Comparison of ENCODE assay signal across 11 cellular contexts in the genomic region with DNA sequence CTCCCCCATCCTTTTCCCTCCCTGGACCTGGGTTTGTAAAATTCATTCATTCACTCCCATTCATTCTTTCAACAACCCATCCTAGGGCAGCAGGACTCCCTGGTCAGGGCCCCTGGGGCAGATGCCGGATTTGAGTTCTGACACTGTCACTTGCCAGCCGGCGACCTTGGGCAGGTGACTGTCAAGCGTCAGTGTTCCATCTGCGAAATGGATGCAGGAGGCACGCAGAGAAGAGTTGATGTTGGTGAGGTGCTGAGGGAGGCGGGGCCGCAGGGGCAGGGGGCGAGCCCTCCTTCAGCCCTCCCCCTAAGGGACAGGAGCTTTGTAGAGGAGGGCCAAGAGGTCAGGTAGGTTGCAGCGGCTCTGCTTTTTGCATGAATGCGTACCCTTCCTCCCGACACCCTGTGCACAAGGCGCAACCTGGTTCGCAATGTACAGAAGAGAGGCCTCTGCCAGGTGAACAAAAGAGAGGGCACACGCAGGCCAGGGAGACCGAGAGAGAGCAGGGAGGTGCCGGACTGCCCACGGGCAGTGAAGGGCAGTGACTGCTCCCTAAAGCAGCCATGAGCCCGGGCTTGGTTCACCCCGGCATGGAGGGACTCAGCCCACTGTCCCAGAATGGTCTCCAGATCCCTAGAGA.
DNase-seq lines count a peak whose midpoint lies in the region; ATAC-seq, FAIRE-seq and TF ChIP-seq lines count a peak whose summit lies in the region.
"Had no signal": no experiment of that assay in that cellular context is flagged by ENCODE, and none has a peak within 500 bp of the region (broad histone marks: within the 10 kb centered on the region; RNA-seq: fewer than 3 reads in every experiment).

No MANE protein-coding gene starts in this region.

- POLR2A ChIA-PET in A549 (lab: Yijun Ruan, JAX) (no interaction called here), GM12878 (lab: Charles Lee) (no interaction called here), RWPE1 (lab: Yijun Ruan, JAX; ENCODE audit: low non-redundant PET) (no interaction called here)

- CTCF ChIA-PET in A549 (lab: Yijun Ruan, JAX) (interaction anchor here (0.6 to 4.6 kb wide), 24 partner anchors 8 to 376 kb away, joined by 3 to 24 read pairs (median 4); no protein-coding TSS in a partner anchor), GM12878 (lab: Yijun Ruan, JAX) (interaction anchor here (0.7 to 1.0 kb wide), 4 partner anchors 59 to 634 kb away, joined by 3 to 4 read pairs (median 3); no protein-coding TSS in a partner anchor), RWPE1 (lab: Yijun Ruan, JAX) (interaction anchor here (0.6 to 1.0 kb wide), 2 partner anchors 19 to 21 kb away, joined by 5 to 7 read pairs; no protein-coding TSS in a partner anchor)

- no peaks in the 10 kb centered on the region for H4K20me1 ChIP-seq in GM12878 (ENCODE audit: control insufficient read depth, insufficient read depth)

- no peak overlapping the region for H3K9ac ChIP-seq in GM12878 (ENCODE audit: control insufficient read depth, insufficient read depth, low read length)

- no peak for TF ChIP-seq POLR2A in A549 (IDR thresholded peaks at IDR 0.05; ENCODE audit: low read length)
- TF ChIP-seq POLR2A in H54 (IDR thresholded peaks at IDR 0.05; ENCODE audit: low read depth, low read length) = no peak
- no peak for TF ChIP-seq POLR2A in GM12878 (IDR thresholded peaks at IDR 0.05; ENCODE audit: low read depth, low read length)

- ATAC-seq in A549 (peak; percentile 48 to 59), GM12878 (peak; percentile 21), lower lobe of right lung (peak in 1 of 2 donors; percentile 35)

- RAD21 ChIA-PET in GM12878 (lab: Charles Lee; ENCODE audit: unreplicated experiment) = no interaction called here

- DNase-seq in A549 (ENCODE audit: low read depth in 1 of 2, low spot score in 1 of 2) = no peak
- peak; percentile 12 for DNase-seq in H54 (ENCODE audit: insufficient read length, low spot score)
- no peak for DNase-seq in GM12878 (ENCODE audit: low read depth, low spot score)
- no peak for DNase-seq in lower lobe of right lung
- no peak for DNase-seq in SK-N-DZ (ENCODE audit: low spot score)
- no peak for DNase-seq in HUDEP-2 (lab: John Stamatoyannopoulos, UW; ENCODE audit: unreplicated experiment in 76 of 76)
- no peak for DNase-seq in activated CD4-positive, alpha-beta T cell treated with anti-CD3 and anti-CD28 coated beads for 1 hour
- DNase-seq in RWPE1 (ENCODE audit: low spot score) = no peak
- DNase-seq: cortex of kidney, Karpas-422, NCI-H2029 treated with DMSO at 0.1 percent for 48 hours had no signal

- no peak for FAIRE-seq in A549 (lab: Jason Lieb, UNC)
- no peak for FAIRE-seq in H54 (lab: Jason Lieb, UNC)
- no peak for FAIRE-seq in GM12878 (lab: Jason Lieb, UNC)

- no peak overlapping the region for H2AFZ ChIP-seq in GM12878 (ENCODE audit: control insufficient read depth, low read depth, low read length)

- peak overlapping the region; percentile 85 for H3K4me2 ChIP-seq in A549
- no peak overlapping the region for H3K4me2 ChIP-seq in GM12878 (ENCODE audit: control insufficient read depth, insufficient read depth)

- H3K27me3 ChIP-seq in GM12878 (replicated peaks in 1 of 2; ENCODE audit: control insufficient read depth in 2 of 2, insufficient read depth in 2 of 2, low read length in 1 of 2) = peaks cover 0 to 1% of the 10 kb centered on the region in 2 experiments; a peak in 2 of 4 replicates
- H3K27me3 ChIP-seq in lower lobe of right lung (ENCODE audit: low read depth) = peaks cover 28% of the 10 kb centered on the region

- TF ChIP-seq RAD21 in A549 (conservative IDR thresholded peaks at IDR 0.05 in 1 of 2, IDR thresholded peaks at IDR 0.05 in 1 of 2) (no peak), GM12878 (IDR thresholded peaks at IDR 0.05; ENCODE audit: insufficient read depth, low read depth, low read length) (no peak)

- in situ Hi-C loops in GM12878 (cut with MboI) = no loop called here

- H3K4me3 ChIP-seq in A549 (no peak overlapping the region), GM12878 (no peak overlapping the region), lower lobe of right lung (peak overlapping the region; percentile 49)

- H3K9me3 ChIP-seq in A549 (peaks cover 9% of the 10 kb centered on the region; the same call in 1 of the 3 replicates), GM12878 (replicated peaks; ENCODE audit: control insufficient read depth, insufficient read depth, low read length) (no peaks in the 10 kb centered on the region), lower lobe of right lung (no peaks in the 10 kb centered on the region)

- H3K4me1 ChIP-seq in A549 = 0 out of 3 replicates have a peak, but pooled peaks cover 3% of the 10 kb centered on the region
- no peaks in the 10 kb centered on the region for H3K4me1 ChIP-seq in GM12878 (ENCODE audit: control insufficient read depth, insufficient read depth, low read length)
- H3K4me1 ChIP-seq in lower lobe of right lung = peaks cover 21% of the 10 kb centered on the region

- intact Hi-C loops in GM12878 (cut with micrococcal nuclease; ENCODE audit: unreplicated experiment) (loop anchor here (1.0 kb wide), 1 partner anchor 136 kb away; no protein-coding TSS in a partner anchor), lower lobe of right lung (cut with DNase I) (no loop called here)

- no TSS peak for BruUV-seq in GM12878 (replicated peaks; lab: Mats Ljungman, UMichigan)

- WGBS in A549 (ENCODE audit: missing lambda C conversion rate) = 72% methylated on average over 17 of the region's 20 CpGs
- 46% methylated on average over 20 of the region's 20 CpGs for WGBS in GM12878 (ENCODE audit: insufficient coverage, insufficient replicate concordance, low lambda C conversion rate, missing lambda C conversion rate)

- no peak overlapping the region for H3K27ac ChIP-seq in A549
- no peak overlapping the region for H3K27ac ChIP-seq in GM12878 (ENCODE audit: control insufficient read depth, insufficient read depth)
- no peak overlapping the region for H3K27ac ChIP-seq in lower lobe of right lung
- H3K27ac ChIP-seq in RWPE1 = no peak overlapping the region

- TF ChIP-seq CTCF in A549 (IDR thresholded peaks at IDR 0.05) (no peak), GM12878 (IDR thresholded peaks at IDR 0.05 in 2 of 3, conservative IDR thresholded peaks at IDR 0.05 in 1 of 3; ENCODE audit: control insufficient read depth in 2 of 3, extremely low read depth in 1 of 3, insufficient read depth in 1 of 3, low read depth in 3 of 3, low read length in 3 of 3) (no peak), lower lobe of right lung (IDR thresholded peaks at IDR 0.05) (no peak), RWPE1 (conservative IDR thresholded peaks at IDR 0.05; ENCODE audit: low read depth) (no peak)

- no peaks in the 10 kb centered on the region for H3K79me2 ChIP-seq in GM12878 (ENCODE audit: control insufficient read depth, insufficient read depth, low read length)

- no peak for TF ChIP-seq EP300 in A549 (IDR thresholded peaks at IDR 0.05)
- TF ChIP-seq EP300 in GM12878 (IDR thresholded peaks at IDR 0.05; ENCODE audit: borderline replicate concordance in 1 of 2, control insufficient read depth in 1 of 2, low read depth in 2 of 2, low read length in 2 of 2) = no peak

- SMC1A ChIA-PET in GM12878 (lab: Charles Lee; ENCODE audit: uncharacterized antibody, unreplicated experiment) = no interaction called here

- H3K36me3 ChIP-seq in GM12878 (ENCODE audit: control insufficient read depth in 2 of 2, insufficient read depth in 2 of 2, low read length in 1 of 2) = no peaks in the 10 kb centered on the region
- H3K36me3 ChIP-seq in lower lobe of right lung = no peaks in the 10 kb centered on the region

TF ChIP-seq in A549, 52 proteins besides CTCF, POLR2A, EP300 and RAD21:
- TF ChIP-seq MYC (IDR thresholded peaks at IDR 0.05; ENCODE audit: borderline replicate concordance, low read length) (no peak), HOXA7 (CRISPR knock-in tag; IDR thresholded peaks at IDR 0.05) (no peak)
TF ChIP-seq in A549: peak in this region for 0.

TF ChIP-seq in GM12878, 131 proteins besides CTCF, POLR2A, EP300 and RAD21:
- TF ChIP-seq PAX8 (IDR thresholded peaks at IDR 0.05) (no peak), RFX5 (IDR thresholded peaks at IDR 0.05; ENCODE audit: low read depth, low read length) (no peak)
